In genomic region chr5:17325770-17326599, GRCh38 we compare ENCODE assay signal across 17 cellular contexts.
DNase-seq lines count a peak whose midpoint lies in the region; ATAC-seq and TF ChIP-seq lines count a peak whose summit lies in the region.
"Had no signal": no experiment of that assay in that cellular context is flagged by ENCODE, and none has a peak within 500 bp of the region (broad histone marks: within the 10 kb centered on the region; RNA-seq: fewer than 3 reads in every experiment).

No MANE protein-coding gene starts in this region.

- H3K9me2 ChIP-seq in PC-3 (replicated peaks; ENCODE audit: low read length) (no peaks in the 10 kb centered on the region), hepatocyte (replicated peaks; ENCODE audit: insufficient read depth) (no peaks in the 10 kb centered on the region), MM.1S (replicated peaks; ENCODE audit: insufficient read depth, low read length) (no peaks in the 10 kb centered on the region)

- H3K4me1 ChIP-seq in HEK293 (ENCODE audit: control insufficient read depth, insufficient read depth, low read length): peaks cover 21% of the 10 kb centered on the region
- H3K4me1 ChIP-seq in PC-3 (ENCODE audit: insufficient read depth, low read length): peaks cover 11% of the 10 kb centered on the region
- no peaks in the 10 kb centered on the region for H3K4me1 ChIP-seq in hepatocyte (ENCODE audit: insufficient read depth)
- no peaks in the 10 kb centered on the region for H3K4me1 ChIP-seq in MM.1S (ENCODE audit: low read length)
- H3K4me1 ChIP-seq: BLaER1 treated with 17β-estradiol and CSF1 and Interleukin-3, amounts not matched to agents 10 nM and 100 nM; HAP-1 had no signal

- TF ChIP-seq CTCF in HEK293 (tag by site-specific recombination; IDR thresholded peaks at IDR 0.05): no peak
- TF ChIP-seq CTCF in PC-3 (conservative IDR thresholded peaks at IDR 0.05; ENCODE audit: low read depth, low read length): no peak
- no peak for TF ChIP-seq CTCF in hepatocyte (IDR thresholded peaks at IDR 0.05; ENCODE audit: poor library complexity)
- TF ChIP-seq CTCF in MM.1S (IDR thresholded peaks at IDR 0.05; ENCODE audit: low read length): no peak

- H3K4me3 ChIP-seq in HEK293 (ENCODE audit: low read depth, low read length) (no peak overlapping the region), PC-3 (ENCODE audit: low read length) (no peak overlapping the region), hepatocyte (no peak overlapping the region), MM.1S (ENCODE audit: low read length) (no peak overlapping the region)
- H3K4me3 ChIP-seq: BLaER1 treated with 17β-estradiol and CSF1 and Interleukin-3, amounts not matched to agents 10 nM and 100 nM; HAP-1; K562 had no signal

- peak; percentile 40; the same call in 1 of the 2 replicates for ATAC-seq in PC-3
- no peak for ATAC-seq in GM21390 (IDR thresholded peaks at IDR 0.05; ENCODE audit: unreplicated experiment)
- ATAC-seq: K562 had no signal

- CTCF ChIA-PET in HEK293 (lab: Yijun Ruan, JAX): no interaction called here
- CTCF ChIA-PET in PC-3 (lab: Charles Lee): no interaction called here

- intact Hi-C loops in PC-3 (cut with micrococcal nuclease): no loop called here

- no peaks in the 10 kb centered on the region for H4K20me1 ChIP-seq in PC-3 (ENCODE audit: low read length)
- H4K20me1 ChIP-seq in hepatocyte (ENCODE audit: insufficient read depth, poor library complexity, severe bottlenecking): no peaks in the 10 kb centered on the region
- H4K20me1 ChIP-seq in MM.1S (ENCODE audit: insufficient read depth, low read length): no peaks in the 10 kb centered on the region
- H4K20me1 ChIP-seq: BLaER1 treated with 17β-estradiol and CSF1 and Interleukin-3, amounts not matched to agents 10 nM and 100 nM had no signal

- no TSS peak for BruUV-seq in PC-3 (replicated peaks; lab: Mats Ljungman, UMichigan)

- no peaks in the 10 kb centered on the region for H3K36me3 ChIP-seq in HEK293 (ENCODE audit: control insufficient read depth in 2 of 2, insufficient read depth in 1 of 2, low read length in 2 of 2)
- no peaks in the 10 kb centered on the region for H3K36me3 ChIP-seq in PC-3 (ENCODE audit: low read depth, low read length)
- no peaks in the 10 kb centered on the region for H3K36me3 ChIP-seq in hepatocyte (replicated peaks; ENCODE audit: insufficient read depth, low read depth)
- no peaks in the 10 kb centered on the region for H3K36me3 ChIP-seq in MM.1S (replicated peaks; ENCODE audit: insufficient read depth, low read length)
- H3K36me3 ChIP-seq: BLaER1 treated with 17β-estradiol and CSF1 and Interleukin-3, amounts not matched to agents 10 nM and 100 nM; HAP-1 had no signal

- H3K27ac ChIP-seq in HEK293 (ENCODE audit: extremely low read depth, low read depth, low read length) (peak overlapping the region; percentile 66; the same call in 1 of the 2 replicates), PC-3 (ENCODE audit: low read length) (no peak overlapping the region), hepatocyte (peak overlapping the region; percentile 83), MM.1S (ENCODE audit: low read length) (no peak overlapping the region)
- H3K27ac ChIP-seq: BLaER1 treated with 17β-estradiol and CSF1 and Interleukin-3, amounts not matched to agents 10 nM and 100 nM; HL-60 had no signal

- H3K79me2 ChIP-seq in PC-3 (ENCODE audit: low read length) (no peaks in the 10 kb centered on the region), hepatocyte (no peaks in the 10 kb centered on the region), MM.1S (ENCODE audit: low read length) (no peaks in the 10 kb centered on the region)

- POLR2A ChIA-PET in HEK293 (lab: Yijun Ruan, JAX) (interaction anchor here (1.2 kb wide), 1 partner anchor 108 kb away, joined by 3 read pairs; no protein-coding TSS in a partner anchor), PC-3 (lab: Charles Lee; ENCODE audit: unreplicated experiment) (no interaction called here)

- H3K27me3 ChIP-seq in PC-3 (ENCODE audit: low read length) (no peaks in the 10 kb centered on the region), hepatocyte (no peaks in the 10 kb centered on the region), MM.1S (replicated peaks; ENCODE audit: insufficient read depth, low read length) (no peaks in the 10 kb centered on the region)
- H3K27me3 ChIP-seq: BLaER1 treated with 17β-estradiol and CSF1 and Interleukin-3, amounts not matched to agents 10 nM and 100 nM had no signal

- H3K9me3 ChIP-seq in HEK293 (ENCODE audit: control insufficient read depth, insufficient read depth, low read depth, low read length): no peaks in the 10 kb centered on the region
- no peaks in the 10 kb centered on the region for H3K9me3 ChIP-seq in PC-3 (ENCODE audit: low read length)
- no peaks in the 10 kb centered on the region for H3K9me3 ChIP-seq in hepatocyte (ENCODE audit: low read depth)
- no peaks in the 10 kb centered on the region for H3K9me3 ChIP-seq in MM.1S (replicated peaks; ENCODE audit: insufficient read depth, low read length)
- H3K9me3 ChIP-seq: HAP-1 had no signal

- no peaks in the 10 kb centered on the region for H3F3A ChIP-seq in PC-3 (ENCODE audit: low read length, unreplicated experiment)
- H3F3A ChIP-seq in MM.1S (ENCODE audit: insufficient read depth, low read length): no peaks in the 10 kb centered on the region

- DNase-seq in PC-3: peak; percentile 46
- no peak for DNase-seq in hepatocyte (ENCODE audit: low spot score)
- DNase-seq in MM.1S: no peak
- DNase-seq in 8988T: no peak
- no peak for DNase-seq in superior temporal gyrus (ENCODE audit: extremely low spot score)
- DNase-seq: CD4-positive, CD25-positive, alpha-beta regulatory T cell; CD8-positive, alpha-beta memory T cell; COR-L47; DMS 273 treated with DMSO at 0.1 percent for 48 hours; DMS53; DND-41 had no signal

- WGBS in hepatocyte (ENCODE audit: low lambda C conversion rate, missing lambda C conversion rate): 55% methylated on average over 3 of the region's 3 CpGs

- H2AFZ ChIP-seq in PC-3 (ENCODE audit: low read length) (no peak overlapping the region), hepatocyte (no peak overlapping the region), MM.1S (ENCODE audit: low read length) (no peak overlapping the region)

- H3K4me2 ChIP-seq in PC-3 (ENCODE audit: low read length) (no peak overlapping the region), hepatocyte (no peak overlapping the region), MM.1S (ENCODE audit: low read depth, low read length) (no peak overlapping the region)
- H3K4me2 ChIP-seq: BLaER1 treated with 17β-estradiol and CSF1 and Interleukin-3, amounts not matched to agents 10 nM and 100 nM had no signal

- H3K9ac ChIP-seq in PC-3 (ENCODE audit: low read length) (no peak overlapping the region), MM.1S (ENCODE audit: low read length) (no peak overlapping the region)
- H3K9ac ChIP-seq: BLaER1 treated with 17β-estradiol and CSF1 and Interleukin-3, amounts not matched to agents 10 nM and 100 nM had no signal

TF ChIP-seq in HEK293, 187 proteins besides CTCF, POLR2A, EP300 and RAD21 (continues in another document):
- TF ChIP-seq ATF2 (tag by site-specific recombination; IDR thresholded peaks at IDR 0.05; ENCODE audit: low read depth) (no peak), BCL11A (tag by site-specific recombination; IDR thresholded peaks at IDR 0.05; ENCODE audit: low read depth) (no peak), FEZF1 (tag by site-specific recombination; IDR thresholded peaks at IDR 0.05) (peak; percentile 67), ZFP69B (tag by site-specific recombination; IDR thresholded peaks at IDR 0.05) (0 out of 2 replicates have a peak, but pooled peaks have one; percentile 29), ZBTB7A (tag by site-specific recombination; IDR thresholded peaks at IDR 0.05; ENCODE audit: low read depth) (no peak), KLF10 (tag by site-specific recombination; IDR thresholded peaks at IDR 0.05) (peak; percentile 34; the same call in 1 of the 2 replicates), ZNF596 (tag by site-specific recombination; IDR thresholded peaks at IDR 0.05) (no peak), ZNF548 (tag by site-specific recombination; IDR thresholded peaks at IDR 0.05) (no peak), GLI2 (tag by site-specific recombination; IDR thresholded peaks at IDR 0.05; ENCODE audit: borderline replicate concordance, low read depth) (0 out of 2 replicates have a peak, but pooled peaks have one; percentile 55), MYNN (tag by site-specific recombination; IDR thresholded peaks at IDR 0.05; ENCODE audit: borderline replicate concordance) (0 out of 2 replicates have a peak, but pooled peaks have one; percentile 20), ZNF174 (tag by site-specific recombination; IDR thresholded peaks at IDR 0.05) (no peak), ZNF692 (tag by site-specific recombination; IDR thresholded peaks at IDR 0.05) (peak; percentile 61), ZNF354C (tag by site-specific recombination; IDR thresholded peaks at IDR 0.05; ENCODE audit: borderline replicate concordance, low read depth) (0 out of 2 replicates have a peak, but pooled peaks have one; percentile 15), ZXDB (tag by site-specific recombination; IDR thresholded peaks at IDR 0.05) (peak; percentile 49; the same call in 1 of the 2 replicates)

Comparison
In these comparisons a context has a peak if more than half of its experiments do, and no peak if none do; other contexts are left out.
1. H3K27ac ChIP-seq: peak in HEK293 (single experiment) and hepatocyte (single experiment); none in PC-3 (single experiment) and MM.1S (single experiment).